In the genomic region with DNA sequence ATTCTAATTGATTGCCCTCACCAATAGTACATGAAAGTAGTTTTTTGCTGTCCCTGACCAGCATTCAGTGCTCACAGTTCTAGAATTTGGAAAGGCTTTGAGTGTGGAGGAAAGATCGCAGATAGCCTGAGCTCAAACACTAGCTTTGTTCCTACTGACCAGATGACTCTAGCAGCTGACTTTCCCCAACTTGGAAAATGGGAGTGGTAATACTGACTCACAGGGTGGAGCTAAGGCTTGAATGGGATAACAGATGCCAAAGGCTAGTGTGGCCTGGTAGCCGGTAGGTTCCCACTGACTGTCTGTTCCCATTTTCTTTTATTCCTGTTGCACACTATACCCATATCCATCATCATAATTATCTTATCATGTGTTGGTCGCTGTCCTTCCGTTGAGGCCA, we compare ENCODE assay signal across 12 cellular contexts. TPM values are rescaled to one million over a fixed set of nuclear protein-coding genes. Genes with fewer than 3 reads are reported as not detected.
DNase-seq lines count a peak whose midpoint lies in the region; TF ChIP-seq lines count a peak whose summit lies in the region.
"Had no signal": no experiment of that assay in that cellular context is flagged by ENCODE, and none has a peak within 500 bp of the region (broad histone marks: within the 10 kb centered on the region; RNA-seq: fewer than 3 reads in every experiment).

No MANE protein-coding gene starts in this region.

- no peak for TF ChIP-seq CTCF in epithelial cell of proximal tubule (conservative IDR thresholded peaks at IDR 0.05; ENCODE audit: low read depth, low read length)
- TF ChIP-seq CTCF in suprapubic skin (IDR thresholded peaks at IDR 0.05), result no peak
- no peak for TF ChIP-seq CTCF in osteocyte (IDR thresholded peaks at IDR 0.05)

- 72% methylated on average over 4 of the region's 4 CpGs for WGBS in suprapubic skin

- H3K4me1 Mint-ChIP-seq in osteocyte (ENCODE audit: unreplicated experiment), result no peaks in the 10 kb centered on the region

- H3K4me3 ChIP-seq in epithelial cell of proximal tubule (ENCODE audit: low read depth, low read length), result no peak overlapping the region
- H3K4me3 ChIP-seq in suprapubic skin, result no peak overlapping the region
- H3K4me3 ChIP-seq: sigmoid colon had no signal

- H3K4me1 ChIP-seq in suprapubic skin, result peaks cover 23% of the 10 kb centered on the region

- peaks cover 3% of the 10 kb centered on the region for H3K36me3 Mint-ChIP-seq in osteocyte (ENCODE audit: unreplicated experiment)

- H3K27me3 Mint-ChIP-seq in osteocyte (ENCODE audit: unreplicated experiment), result no peaks in the 10 kb centered on the region
- H3K27me3 Mint-ChIP-seq: IgD-negative memory B cell had no signal

- peaks cover 7% of the 10 kb centered on the region for H3K36me3 ChIP-seq in suprapubic skin

- no peak overlapping the region for H3K27ac Mint-ChIP-seq in osteocyte (ENCODE audit: unreplicated experiment)
- H3K27ac Mint-ChIP-seq: IgD-negative memory B cell had no signal

- no peaks in the 10 kb centered on the region for H3K9me3 ChIP-seq in suprapubic skin
- H3K9me3 ChIP-seq: sigmoid colon had no signal

- H3K27ac ChIP-seq in suprapubic skin, result no peak overlapping the region

- H3K9me3 Mint-ChIP-seq in osteocyte (ENCODE audit: unreplicated experiment), result no peaks in the 10 kb centered on the region
- H3K9me3 Mint-ChIP-seq: IgD-negative memory B cell had no signal

- DNase-seq in Caki2 (ENCODE audit: low read depth) (peak; percentile 48), RPMI7951 (ENCODE audit: low read depth) (peak; percentile 83), epithelial cell of proximal tubule (ENCODE audit: low read depth) (peak; percentile 30), middle frontal gyrus (ENCODE audit: extremely low spot score, low spot score) (peak; percentile 44), amniotic stem cell (lab: John Stamatoyannopoulos, UW) (no peak), suprapubic skin (ENCODE audit: low spot score in 2 of 2) (no peak), NCI-H2171 treated with DMSO at 0.1 percent for 48 hours (lab: John Stamatoyannopoulos, UW) (no peak), osteocyte (ENCODE audit: extremely low spot score, unreplicated experiment) (no peak)
- DNase-seq: left colon, NCI-H2227 treated with DMSO at 0.1 percent for 48 hours, sigmoid colon had no signal

- TF ChIP-seq POLR2A in suprapubic skin (IDR thresholded peaks at IDR 0.05), result no peak

- in situ Hi-C loops in Caki2 (cut with HindIII; ENCODE audit: low pct_unique_long_range_greater_than_20kb, low sequenced_read_pairs), result loop anchor here (10.0 kb wide), 1 partner anchor 106 kb away; the partner anchor contains the start of gene ZNF544

- H3K4me3 Mint-ChIP-seq in osteocyte (ENCODE audit: unreplicated experiment), result no peak overlapping the region
- H3K4me3 Mint-ChIP-seq: IgD-negative memory B cell had no signal

- TF ChIP-seq EP300 in suprapubic skin (IDR thresholded peaks at IDR 0.05), result no peak

- H3K27me3 ChIP-seq in suprapubic skin, result no peaks in the 10 kb centered on the region
- H3K27me3 ChIP-seq: sigmoid colon had no signal

RNA-seq across cellular contexts. Expression of gene ZSCAN22, which starts 3.7 kb away (rescaled TPM):
- total RNA-seq in Caki2 (2014; rRNA removed; shearing (Covaris generic); ENCODE audit: low replicate concordance), result 2.1 and 2.3 TPM in 2 replicates
- total RNA-seq in RPMI7951 (2014; rRNA removed; shearing (Covaris generic)), result 2.9 and 4.1 TPM in 2 replicates
- 1.3 and 1.9 TPM in 2 replicates for total RNA-seq in epithelial cell of proximal tubule
- total RNA-seq in suprapubic skin, result 1 to 10 TPM; 4.3 to 7.6 (median 5.6) TPM
- 3.7 and 4.1 TPM in 2 replicates for total RNA-seq in osteocyte

RNA-seq across cellular contexts. Expression of gene A1BG, which starts 22.8 kb away (rescaled TPM):
- 1.1 and 1.9 TPM in 2 replicates for total RNA-seq in Caki2 (2014; rRNA removed; shearing (Covaris generic); ENCODE audit: low replicate concordance)
- total RNA-seq in RPMI7951 (2014; rRNA removed; shearing (Covaris generic)), result 64.4 and 111 TPM in 2 replicates
- total RNA-seq in epithelial cell of proximal tubule (2.7 and 20.1 TPM in 2 replicates), suprapubic skin (10 to 100 TPM in 2 of 4 donors, 1 to 10 TPM in 2; 1.0 to 14.9 (median 8.1) TPM), osteocyte (39.8 and 40.0 TPM in 2 replicates)

RNA-seq across cellular contexts. Expression of gene ERVK3-1, which starts 25.3 kb away (rescaled TPM):
- total RNA-seq in Caki2 (2014; rRNA removed; shearing (Covaris generic); ENCODE audit: low replicate concordance), result 38.9 and 46.3 TPM in 2 replicates
- 68.7 and 76.6 TPM in 2 replicates for total RNA-seq in RPMI7951 (2014; rRNA removed; shearing (Covaris generic))
- total RNA-seq in epithelial cell of proximal tubule (40.4 and 51.0 TPM in 2 replicates), suprapubic skin (10 to 100 TPM; 36.9 to 70.3 (median 42.1) TPM), osteocyte (28.7 and 36.2 TPM in 2 replicates)

RNA-seq across cellular contexts. Expression of gene ZNF497, which starts 32.1 kb away (rescaled TPM):
- total RNA-seq in Caki2 (2014; rRNA removed; shearing (Covaris generic); ENCODE audit: low replicate concordance), result 0.20 and 0.98 TPM in 2 replicates
- total RNA-seq in RPMI7951 (2014; rRNA removed; shearing (Covaris generic)), result 0.12 and 0.29 TPM in 2 replicates
- total RNA-seq in epithelial cell of proximal tubule (0.06 and 0.14 TPM in 2 replicates), suprapubic skin (1 to 10 TPM; 2.4 to 4.8 (median 3.4) TPM), osteocyte (1.4 and 2.7 TPM in 2 replicates)

RNA-seq across cellular contexts. Expression of gene ZNF837, which starts 50.4 kb away (rescaled TPM):
- 3.3 and 8.2 TPM in 2 replicates for total RNA-seq in Caki2 (2014; rRNA removed; shearing (Covaris generic); ENCODE audit: low replicate concordance)
- 1.1 and 1.8 TPM in 2 replicates for total RNA-seq in RPMI7951 (2014; rRNA removed; shearing (Covaris generic))
- 2.4 and 11.5 TPM in 2 replicates for total RNA-seq in epithelial cell of proximal tubule
- 1 to 10 TPM; 2.6 to 6.2 (median 4.3) TPM for total RNA-seq in suprapubic skin
- 2.5 and 3.0 TPM in 2 replicates for total RNA-seq in osteocyte

Comparison
In these comparisons a context has a peak if more than half of its experiments do, and no peak if none do; other contexts are left out.
1. DNase-seq: peak in Caki2 (single experiment), RPMI7951 (single experiment), epithelial cell of proximal tubule (single experiment) and middle frontal gyrus (single experiment); none in amniotic stem cell (single experiment), suprapubic skin (0 of 2), NCI-H2171 treated with DMSO at 0.1 percent for 48 hours (single experiment) and osteocyte (single experiment).